In the genomic region with DNA sequence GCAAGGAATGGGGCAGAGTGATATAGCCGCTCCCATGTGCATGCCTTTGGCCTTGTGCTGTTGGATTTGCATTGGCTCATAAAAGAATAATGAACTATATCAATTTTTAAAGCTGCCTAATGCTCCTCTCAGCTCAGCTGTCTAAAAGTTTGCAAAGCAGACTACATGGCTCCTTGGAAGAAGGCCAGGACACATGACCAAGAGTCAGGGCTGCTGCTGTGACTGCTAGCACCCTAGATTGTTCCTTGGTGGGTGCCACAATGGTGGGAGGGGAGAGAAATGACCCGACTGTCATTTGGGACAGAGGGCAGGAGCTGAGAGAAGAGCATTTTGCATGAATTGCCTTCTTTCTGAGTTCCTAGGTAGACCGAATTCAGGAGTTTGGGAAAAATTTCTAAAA, we compare ENCODE assay signal across 23 cellular contexts.
"Had no signal": no experiment of that assay in that cellular context is flagged by ENCODE, and none has a peak within 500 bp of the region (broad histone marks: within the 10 kb centered on the region; RNA-seq: fewer than 3 reads in every experiment).

No MANE protein-coding gene starts in this region.

- ATAC-seq: activated CD4-positive, CD25-positive, alpha-beta regulatory T cell treated with anti-CD3 and anti-CD28 coated beads, Interleukin-2, amount 50 U/mL, for 24 hours; activated T-cell treated with anti-CD3 and anti-CD28 coated beads, Interleukin-2, amount 50 U/mL, for 4 hours; activated T-helper 17 cell treated with anti-CD3 and anti-CD28 coated beads, Interleukin-2, amount 50 U/mL, for 72 hours; body of pancreas; effector memory CD8-positive, alpha-beta T cell; foreskin keratinocyte; gastrocnemius medialis; heart left ventricle had no signal

- H3K36me3 ChIP-seq: esophagus muscularis mucosa, gastrocnemius medialis, heart left ventricle, WERI-Rb-1 had no signal

- DNase-seq: activated B cell treated with CpG ODN at 0.5 μM for 24 hours; activated CD4-positive, alpha-beta T cell treated with anti-CD3 and anti-CD28 coated beads, Interleukin-2, amount 50 U/mL, for 1 hour; activated CD8-positive, alpha-beta memory T cell treated with anti-CD3 and anti-CD28 coated beads for 24 hours; activated effector memory CD4-positive, alpha-beta T cell treated with Interleukin-2 at 50 U/mL for 16 hours; activated gamma-delta T cell treated with Interleukin-2 at 50 U/mL for 16 hours; activated naive CD4-positive, alpha-beta T cell treated with anti-CD3 and anti-CD28 coated beads, Interleukin-2, amount 50 U/mL, for 16 hours; activated naive CD4-positive, alpha-beta T cell treated with Interleukin-2 at 50 U/mL for 16 hours; activated T-cell treated with anti-CD3 and anti-CD28 coated beads, Interleukin-2, amount 50 U/mL, for 4 hours; amniotic stem cell; aorta; cortex of kidney; effector CD4-positive, alpha-beta T cell; effector memory CD8-positive, alpha-beta T cell; foreskin keratinocyte; gastrocnemius medialis; heart left ventricle; T1000 had no signal

- H3K4me3 ChIP-seq: body of pancreas, esophagus muscularis mucosa, gastrocnemius medialis, heart left ventricle had no signal

- H3K27ac ChIP-seq: body of pancreas, esophagus muscularis mucosa, foreskin keratinocyte, gastrocnemius medialis, heart left ventricle, WERI-Rb-1 had no signal

- FAIRE-seq: colon had no signal

- H3K4me1 ChIP-seq: body of pancreas, esophagus muscularis mucosa, foreskin keratinocyte, gastrocnemius medialis, heart left ventricle had no signal

- H3K9me3 ChIP-seq: body of pancreas, gastrocnemius medialis had no signal

- H3K27me3 ChIP-seq: body of pancreas, esophagus muscularis mucosa, foreskin keratinocyte, gastrocnemius medialis, heart left ventricle had no signal
